9 cellular contexts compared by ENCODE assay signal in genomic region chr21:41045534-41046268, GRCh38.
DNase-seq lines count a peak whose midpoint lies in the region; ATAC-seq and TF ChIP-seq lines count a peak whose summit lies in the region.
"Had no signal": no experiment of that assay in that cellular context is flagged by ENCODE, and none has a peak within 500 bp of the region (broad histone marks: within the 10 kb centered on the region; RNA-seq: fewer than 3 reads in every experiment).

No MANE protein-coding gene starts in this region.

- no peak overlapping the region for H3K4me3 Mint-ChIP-seq in neural progenitor cell
- H3K4me3 Mint-ChIP-seq in activated CD4-positive, alpha-beta memory T cell treated with anti-CD3 and anti-CD28 coated beads, Interleukin-2, amount 10 ng/mL, durations not matched to agents 7 days and 5 days: no peak overlapping the region

- no peaks in the 10 kb centered on the region for H3K9me3 Mint-ChIP-seq in neural progenitor cell
- no peaks in the 10 kb centered on the region for H3K9me3 Mint-ChIP-seq in activated CD4-positive, alpha-beta memory T cell treated with anti-CD3 and anti-CD28 coated beads, Interleukin-2, amount 10 ng/mL, durations not matched to agents 7 days and 5 days

- H3K36me3 Mint-ChIP-seq in neural progenitor cell: no peaks in the 10 kb centered on the region
- no peaks in the 10 kb centered on the region for H3K36me3 Mint-ChIP-seq in activated CD4-positive, alpha-beta memory T cell treated with anti-CD3 and anti-CD28 coated beads, Interleukin-2, amount 10 ng/mL, durations not matched to agents 7 days and 5 days (ENCODE audit: low read depth)

- no peaks in the 10 kb centered on the region for H4K20me1 ChIP-seq in neural progenitor cell (ENCODE audit: low read depth)

- H3K27ac ChIP-seq in neural progenitor cell: no peak overlapping the region

- no peaks in the 10 kb centered on the region for H3K79me2 ChIP-seq in neural progenitor cell (ENCODE audit: low read depth)

- H3K36me3 ChIP-seq in neural progenitor cell: no peaks in the 10 kb centered on the region

- H3K4me2 ChIP-seq in neural progenitor cell: no peak overlapping the region

- no peak overlapping the region for H3K9ac ChIP-seq in neural progenitor cell

- peak overlapping the region; percentile 79 for H2AFZ ChIP-seq in neural progenitor cell (replicated peaks)

- peaks cover 7% of the 10 kb centered on the region for H3K4me1 Mint-ChIP-seq in neural progenitor cell
- H3K4me1 Mint-ChIP-seq in activated CD4-positive, alpha-beta memory T cell treated with anti-CD3 and anti-CD28 coated beads, Interleukin-2, amount 10 ng/mL, durations not matched to agents 7 days and 5 days: no peaks in the 10 kb centered on the region

- TF ChIP-seq CTCF in astrocyte of the spinal cord (IDR thresholded peaks at IDR 0.05; ENCODE audit: low read depth, low read length): peak; percentile 11
- peak; percentile 63 for TF ChIP-seq CTCF in neural progenitor cell (IDR thresholded peaks at IDR 0.05)
- no peak for TF ChIP-seq CTCF in GM13977 (IDR thresholded peaks at IDR 0.05; ENCODE audit: extremely low read depth, insufficient read depth, missing control alignments)

- no peak overlapping the region for H3K4me3 ChIP-seq in astrocyte of the spinal cord (ENCODE audit: low read depth, low read length)
- no peak overlapping the region for H3K4me3 ChIP-seq in neural progenitor cell

- POLR2A ChIA-PET in HEK293T (lab: Yijun Ruan, JAX): no interaction called here
- POLR2A ChIA-PET in activated CD4-positive, alpha-beta memory T cell treated with anti-CD3 and anti-CD28 coated beads, Interleukin-2, amount 10 ng/mL, durations not matched to agents 7 days and 5 days (lab: Charles Lee): no interaction called here

- no peaks in the 10 kb centered on the region for H3K9me3 ChIP-seq in neural progenitor cell (ENCODE audit: low read depth)

- ATAC-seq in GM18858 (IDR thresholded peaks at IDR 0.05; ENCODE audit: unreplicated experiment): no peak

- no peaks in the 10 kb centered on the region for H3K4me1 ChIP-seq in neural progenitor cell

- peak; percentile 28 for DNase-seq in HEK293T (ENCODE audit: extremely low spot score)
- DNase-seq in NCI-H2081 treated with DMSO at 0.1 percent for 48 hours (lab: John Stamatoyannopoulos, UW): peak; percentile 64
- DNase-seq in astrocyte of the spinal cord (ENCODE audit: low read depth, low spot score): no peak
- DNase-seq in neural progenitor cell (ENCODE audit: low spot score): peak; percentile 68
- no peak for DNase-seq in GM13977 (ENCODE audit: low spot score)
- DNase-seq in activated CD4-positive, alpha-beta memory T cell treated with anti-CD3 and anti-CD28 coated beads, Interleukin-2, amount 10 ng/mL, durations not matched to agents 7 days and 5 days: no peak
- DNase-seq: activated naive CD4-positive, alpha-beta T cell; MV-4-11 had no signal

- CTCF ChIA-PET in HEK293T (lab: Yijun Ruan, JAX): interaction anchor here (1.3 kb wide), 1 partner anchor 26 kb away, joined by 3 read pairs; no protein-coding TSS in a partner anchor
- CTCF ChIA-PET in activated CD4-positive, alpha-beta memory T cell treated with anti-CD3 and anti-CD28 coated beads, Interleukin-2, amount 10 ng/mL, durations not matched to agents 7 days and 5 days (lab: Charles Lee): no interaction called here

- no peak overlapping the region for H3K27ac Mint-ChIP-seq in neural progenitor cell
- no peak overlapping the region for H3K27ac Mint-ChIP-seq in activated CD4-positive, alpha-beta memory T cell treated with anti-CD3 and anti-CD28 coated beads, Interleukin-2, amount 10 ng/mL, durations not matched to agents 7 days and 5 days

- H3K27me3 Mint-ChIP-seq in neural progenitor cell (ENCODE audit: insufficient read depth, low read depth): no peaks in the 10 kb centered on the region
- peaks cover 3% of the 10 kb centered on the region for H3K27me3 Mint-ChIP-seq in activated CD4-positive, alpha-beta memory T cell treated with anti-CD3 and anti-CD28 coated beads, Interleukin-2, amount 10 ng/mL, durations not matched to agents 7 days and 5 days

- no peaks in the 10 kb centered on the region for H3K27me3 ChIP-seq in neural progenitor cell

- in situ Hi-C loops in astrocyte of the spinal cord (cut with HindIII; ENCODE audit: low sequenced_read_pairs) (no loop called here), GM13977 (cut with MboI; ENCODE audit: low pct_unique_long_range_greater_than_20kb, low sequenced_read_pairs, unreplicated experiment) (no loop called here)

- no peaks in the 10 kb centered on the region for H3F3A ChIP-seq in neural progenitor cell (ENCODE audit: low read depth)

TF ChIP-seq in HEK293T, 16 proteins besides CTCF, POLR2A, EP300 and RAD21:
- TF ChIP-seq SP1 (IDR thresholded peaks at IDR 0.05) (no peak), FOXM1 (IDR thresholded peaks at IDR 0.05; ENCODE audit: borderline replicate concordance) (no peak), L3MBTL2 (conservative IDR thresholded peaks at IDR 0.05) (no peak), HDGF (IDR thresholded peaks at IDR 0.05; ENCODE audit: borderline replicate concordance) (no peak), ARNT (IDR thresholded peaks at IDR 0.05) (no peak), ZNF384 (IDR thresholded peaks at IDR 0.05) (no peak), LEF1 (IDR thresholded peaks at IDR 0.05; ENCODE audit: borderline replicate concordance) (no peak), FOXA1 (IDR thresholded peaks at IDR 0.05) (no peak), TARDBP (IDR thresholded peaks at IDR 0.05) (no peak), SUZ12 (IDR thresholded peaks at IDR 0.05) (no peak), CTBP1 (IDR thresholded peaks at IDR 0.05; ENCODE audit: borderline replicate concordance) (no peak)

Comparison
In these comparisons a context has a peak if more than half of its experiments do, and no peak if none do; other contexts are left out.
1. DNase-seq: peak in HEK293T (single experiment), NCI-H2081 treated with DMSO at 0.1 percent for 48 hours (single experiment) and neural progenitor cell (single experiment); none in astrocyte of the spinal cord (single experiment), GM13977 (single experiment) and activated CD4-positive, alpha-beta memory T cell treated with anti-CD3 and anti-CD28 coated beads, Interleukin-2, amount 10 ng/mL, durations not matched to agents 7 days and 5 days (single experiment).